In genomic region chr7:23469961-23470250, GRCh38 we compare ENCODE assay signal across 9 cellular contexts. TPM values are rescaled to one million over a fixed set of nuclear protein-coding genes. Genes with fewer than 3 reads are reported as not detected.
DNase-seq lines count a peak whose midpoint lies in the region; ATAC-seq and TF ChIP-seq lines count a peak whose summit lies in the region.
"Had no signal": no experiment of that assay in that cellular context is flagged by ENCODE, and none has a peak within 500 bp of the region (broad histone marks: within the 10 kb centered on the region; RNA-seq: fewer than 3 reads in every experiment).

No MANE protein-coding gene starts in this region.

- H3K4me3 Mint-ChIP-seq in CD4-positive, alpha-beta T cell = peak overlapping the region; percentile 84
- H3K4me3 Mint-ChIP-seq in natural killer cell = peak overlapping the region; percentile 86

- H3K9me2 ChIP-seq in Karpas-422 (replicated peaks; ENCODE audit: insufficient read depth, low read length) = no peaks in the 10 kb centered on the region

- no peaks in the 10 kb centered on the region for H3K36me3 Mint-ChIP-seq in CD4-positive, alpha-beta T cell (ENCODE audit: low read depth)
- no peaks in the 10 kb centered on the region for H3K36me3 Mint-ChIP-seq in natural killer cell

- CTCF ChIA-PET in CD4-positive, alpha-beta T cell (lab: Charles Lee) = interaction anchor here (1.2 kb wide), 1 partner anchor 197 kb away, joined by 4 read pairs; no protein-coding TSS in a partner anchor

- H3K4me1 ChIP-seq in Karpas-422 (ENCODE audit: low read length) (peaks cover 51% of the 10 kb centered on the region), breast epithelium (peaks cover 9 to 13% of the 10 kb centered on the region in 2 donors)

- POLR2A ChIA-PET in CD4-positive, alpha-beta T cell (lab: Charles Lee) = interaction anchor here (0.5 to 1.1 kb wide), 2 partner anchors 9 to 26 kb away, joined by 3 read pairs; no protein-coding TSS in a partner anchor

- H3K4me3 ChIP-seq in Karpas-422 (ENCODE audit: low read length) = peak overlapping the region; percentile 91
- H3K4me3 ChIP-seq in breast epithelium = peak overlapping the region; percentile 26 to 64 (median 37)

- peaks cover 17% of the 10 kb centered on the region for H3K9me3 ChIP-seq in CD4-positive, alpha-beta T cell (ENCODE audit: control insufficient read depth, low read length)
- H3K9me3 ChIP-seq in Karpas-422 (ENCODE audit: low read length) (no peaks in the 10 kb centered on the region), breast epithelium (peaks cover 0 to 3% of the 10 kb centered on the region in 2 donors)

- H3K4me1 Mint-ChIP-seq in CD4-positive, alpha-beta T cell (ENCODE audit: low read depth) = peaks cover 48% of the 10 kb centered on the region
- H3K4me1 Mint-ChIP-seq in natural killer cell = peaks cover 36 to 49% of the 10 kb centered on the region in 2 donors

- H3K79me2 ChIP-seq in Karpas-422 (ENCODE audit: low read length) = peaks cover 70% of the 10 kb centered on the region

- peaks cover 98% of the 10 kb centered on the region for H3K27me3 ChIP-seq in CD4-positive, alpha-beta T cell (ENCODE audit: control insufficient read depth, insufficient read depth, low read length)
- H3K27me3 ChIP-seq in Karpas-422 (ENCODE audit: low read length) (no peaks in the 10 kb centered on the region), breast epithelium (peaks cover 28 to 95% of the 10 kb centered on the region in 2 donors)

- ATAC-seq in CD4-positive, alpha-beta T cell (ENCODE audit: poor library complexity) = no peak
- ATAC-seq in natural killer cell (no peak), GM18502 (IDR thresholded peaks at IDR 0.05; ENCODE audit: poor library complexity, unreplicated experiment) (no peak), HG02588 (IDR thresholded peaks at IDR 0.05; ENCODE audit: unreplicated experiment) (no peak), GM18873 (IDR thresholded peaks at IDR 0.05; ENCODE audit: low FRiP score, unreplicated experiment) (no peak)

- H2AFZ ChIP-seq in Karpas-422 (ENCODE audit: low read length) = no peak overlapping the region

- H3K27me3 Mint-ChIP-seq in CD4-positive, alpha-beta T cell = peaks cover 80% of the 10 kb centered on the region
- H3K27me3 Mint-ChIP-seq in natural killer cell (ENCODE audit: low read depth in 2 of 2) = peaks cover 59 to 75% of the 10 kb centered on the region in 2 donors

- peak overlapping the region; percentile 82 for H3K4me2 ChIP-seq in Karpas-422 (ENCODE audit: low read depth, low read length, poor library complexity, severe bottlenecking)

- H3K9me3 Mint-ChIP-seq in CD4-positive, alpha-beta T cell = peaks cover 3% of the 10 kb centered on the region
- no peaks in the 10 kb centered on the region for H3K9me3 Mint-ChIP-seq in natural killer cell

- H3K27ac Mint-ChIP-seq in CD4-positive, alpha-beta T cell = peak overlapping the region; percentile 19
- peak overlapping the region in 1 of 2 donors; percentile 56 for H3K27ac Mint-ChIP-seq in natural killer cell

- H3K27ac ChIP-seq in CD4-positive, alpha-beta T cell (ENCODE audit: low read depth, low read length) = no peak overlapping the region
- H3K27ac ChIP-seq in Karpas-422 (ENCODE audit: low read length) (peak overlapping the region; percentile 96), breast epithelium (no peak overlapping the region)

- no peak for TF ChIP-seq CTCF in CD4-positive, alpha-beta T cell (IDR thresholded peaks at IDR 0.05)
- TF ChIP-seq CTCF in breast epithelium (IDR thresholded peaks at IDR 0.05) = no peak
- no peak for TF ChIP-seq CTCF in natural killer cell (IDR thresholded peaks at IDR 0.05)

- peak overlapping the region; percentile 93 for H3K9ac ChIP-seq in Karpas-422 (ENCODE audit: low read length)

- intact Hi-C loops in CD4-positive, alpha-beta T cell (cut with DNase I, micrococcal nuclease) = loop anchor here in 1 of 2 experiments (5.0 to 10.0 kb wide), 2 partner anchors 173 to 455 kb away; partner anchors contain the start of genes HYCC1 and MALSU1
- intact Hi-C loops in breast epithelium (cut with DNase I; ENCODE audit: low total_unique reads) = no loop called here
- intact Hi-C loops in natural killer cell (cut with micrococcal nuclease) = no loop called here

- no peak for TF ChIP-seq POLR2A in breast epithelium (IDR thresholded peaks at IDR 0.05)

- DNase-seq in CD4-positive, alpha-beta T cell = no peak
- DNase-seq in Karpas-422 (no peak), breast epithelium (ENCODE audit: low spot score in 2 of 2) (no peak), natural killer cell (no peak), NCI-H69 (lab: John Stamatoyannopoulos, UW) (no peak)
- DNase-seq: activated CD4-positive, alpha-beta T cell treated with anti-CD3 and anti-CD28 coated beads for 1 hour had no signal

- peaks cover 13% of the 10 kb centered on the region; the same call in 1 of the 2 replicates for H3K36me3 ChIP-seq in Karpas-422 (ENCODE audit: insufficient read depth, low read length)
- no peaks in the 10 kb centered on the region for H3K36me3 ChIP-seq in breast epithelium

- peaks cover 14% of the 10 kb centered on the region; the same call in 1 of the 2 replicates for H4K20me1 ChIP-seq in Karpas-422 (ENCODE audit: insufficient read depth, low read depth, low read length)

RNA-seq across cellular contexts. Expression of gene IGF2BP3, which starts 0.4 kb away (rescaled TPM):
- not detected for total RNA-seq in CD4-positive, alpha-beta T cell
- 61.5 and 120 TPM in 2 replicates for total RNA-seq in Karpas-422 (2014; rRNA removed; shearing (Covaris generic); ENCODE audit: low replicate concordance)
- total RNA-seq in breast epithelium = 1 to 10 TPM in 1 of 3 donors, under 1 TPM in 1, not detected in 1; 0.59 to 3.5 TPM
- 1 to 10 TPM in 2 of 3 donors, not detected in 1; 1.4 to 2.9 TPM for total RNA-seq in natural killer cell

Comparison
In these comparisons a context has a peak if more than half of its experiments do, and no peak if none do; other contexts are left out.
1. RNA of gene IGF2BP3, which starts 0.4 kb away (total RNA-seq): 61.5 to 120 TPM in Karpas-422; 1.4 to 2.9 TPM in natural killer cell, 0.59 to 3.5 TPM in breast epithelium and not detected in CD4-positive, alpha-beta T cell; every median in the first group is over 10 times any median in the second.